1 cellular context compared by ENCODE assay signal in genomic region chr15:43440721-43441281, GRCh38.
A peak's percentile ranks its signal among the peaks of the same experiment; 100 is the strongest.
TF ChIP-seq lines count a peak whose summit lies in the region.

No MANE protein-coding gene starts in this region.

TF ChIP-seq in K562, 482 proteins besides CTCF, POLR2A, EP300 and RAD21 (continued from another document and continues in another):
- TF ChIP-seq SMARCE1 (IDR thresholded peaks at IDR 0.05) (peak; percentile 57; the same call in 1 of the 2 replicates), E2F6 (IDR thresholded peaks at IDR 0.05; ENCODE audit: borderline replicate concordance in 1 of 2, extremely low read depth in 1 of 2, insufficient read depth in 1 of 2, insufficient read length in 1 of 2, low read depth in 1 of 2, low read length in 1 of 2, poor library complexity in 1 of 2, severe bottlenecking in 1 of 2) (no peak), ATF7 (IDR thresholded peaks at IDR 0.05) (peak; percentile 98), PREB (CRISPR knock-in tag; IDR thresholded peaks at IDR 0.05) (no peak), HSF4 (CRISPR knock-in tag; IDR thresholded peaks at IDR 0.05; ENCODE audit: borderline replicate concordance) (no peak), BRD9 (IDR thresholded peaks at IDR 0.05; ENCODE audit: low read depth, partially characterized antibody) (peak; percentile 82), PBX2 (CRISPR knock-in tag; IDR thresholded peaks at IDR 0.05; ENCODE audit: low read depth) (no peak), PBX2 (tag; conservative IDR thresholded peaks at IDR 0.05; ENCODE audit: low read depth) (0 out of 2 replicates have a peak, but pooled peaks have one; percentile 23), ATF1 (CRISPR knock-in tag; IDR thresholded peaks at IDR 0.05) (no peak), ATF1 (tag; IDR thresholded peaks at IDR 0.05) (peak; percentile 65), TBL1XR1 (IDR thresholded peaks at IDR 0.05; ENCODE audit: low read length in 2 of 2) (peak in 1 of 2 experiments; percentile 83; a peak in 2 of 4 replicates), FOS (IDR thresholded peaks at IDR 0.05; ENCODE audit: extremely low read depth, insufficient read length) (peak; percentile 59), CUX1 (CRISPR knock-in tag; IDR thresholded peaks at IDR 0.05) (no peak), ZNF282 (CRISPR knock-in tag; IDR thresholded peaks at IDR 0.05) (no peak), ATF3 (IDR thresholded peaks at IDR 0.05) (peak; percentile 99), ATF3 (CRISPR knock-in tag; conservative IDR thresholded peaks at IDR 0.05) (peak; percentile 94), CBX5 (IDR thresholded peaks at IDR 0.05; ENCODE audit: borderline replicate concordance, low read depth) (no peak), HINFP (tag; conservative IDR thresholded peaks at IDR 0.05; ENCODE audit: low read depth) (no peak), KDM1A (IDR thresholded peaks at IDR 0.05) (peak in 1 of 2 experiments; percentile 53; a peak in 2 of 4 replicates), VEZF1 (CRISPR knock-in tag; IDR thresholded peaks at IDR 0.05) (peak; percentile 40; the same call in 1 of the 2 replicates), GATAD2A (IDR thresholded peaks at IDR 0.05) (0 out of 2 replicates have a peak, but pooled peaks have one; percentile 16), ESRRB (CRISPR knock-in tag; IDR thresholded peaks at IDR 0.05; ENCODE audit: borderline replicate concordance) (no peak), THRA (IDR thresholded peaks at IDR 0.05) (peak; percentile 53; the same call in 1 of the 2 replicates), DPF2 (IDR thresholded peaks at IDR 0.05) (peak; percentile 86), NR2C2 (CRISPR knock-in tag; IDR thresholded peaks at IDR 0.05) (no peak), NR2C2 (tag; IDR thresholded peaks at IDR 0.05) (peak; percentile 66), BACH1 (tag; IDR thresholded peaks at IDR 0.05) (peak; percentile 96), DEAF1 (CRISPR knock-in tag; IDR thresholded peaks at IDR 0.05) (peak; percentile 86), CREM (IDR thresholded peaks at IDR 0.05; ENCODE audit: low read depth) (peak; percentile 63), BRF2 (IDR thresholded peaks at IDR 0.05; ENCODE audit: borderline replicate concordance, insufficient read depth, insufficient read length) (no peak), ZNF3 (CRISPR knock-in tag; IDR thresholded peaks at IDR 0.05) (0 out of 2 replicates have a peak, but pooled peaks have one; percentile 13), ELF4 (CRISPR knock-in tag; IDR thresholded peaks at IDR 0.05) (peak; percentile 61; the same call in 1 of the 2 replicates), TAF15 (IDR thresholded peaks at IDR 0.05; ENCODE audit: low read depth, low read length) (no peak), NRF1 (conservative IDR thresholded peaks at IDR 0.05 in 1 of 2, IDR thresholded peaks at IDR 0.05 in 1 of 2) (no peak), ID3 (CRISPR knock-in tag; IDR thresholded peaks at IDR 0.05) (no peak), ID3 (tag; IDR thresholded peaks at IDR 0.05) (no peak), CSDE1 (IDR thresholded peaks at IDR 0.05) (no peak), TAF1 (IDR thresholded peaks at IDR 0.05; ENCODE audit: control insufficient read depth, extremely low read depth, insufficient read depth, low read length, severe bottlenecking) (no peak), ZNF696 (CRISPR knock-in tag; conservative IDR thresholded peaks at IDR 0.05) (no peak), CXXC5 (CRISPR knock-in tag; IDR thresholded peaks at IDR 0.05) (peak; percentile 23; the same call in 1 of the 2 replicates), RCOR1 (IDR thresholded peaks at IDR 0.05; ENCODE audit: borderline replicate concordance in 1 of 2, low read depth in 2 of 2, low read length in 2 of 2) (peak in 1 of 2 experiments; percentile 74; a peak in 1 of 4 replicates), PTTG1 (tag; IDR thresholded peaks at IDR 0.05; ENCODE audit: low read depth) (no peak), MAFK (IDR thresholded peaks at IDR 0.05; ENCODE audit: low read length) (peak; percentile 94), HDAC6 (IDR thresholded peaks at IDR 0.05; ENCODE audit: low read depth, low read length) (no peak), ZEB2 (IDR thresholded peaks at IDR 0.05) (peak; percentile 62; the same call in 1 of the 2 replicates), ZNF253 (CRISPR knock-in tag; conservative IDR thresholded peaks at IDR 0.05) (no peak), GABPB1 (CRISPR knock-in tag; IDR thresholded peaks at IDR 0.05) (0 out of 2 replicates have a peak, but pooled peaks have one; percentile 29), SIN3B (IDR thresholded peaks at IDR 0.05; ENCODE audit: low read depth) (no peak), DACH1 (IDR thresholded peaks at IDR 0.05; ENCODE audit: partially characterized antibody) (peak; percentile 65)
